8 cellular contexts compared by ENCODE assay signal in the genomic region with DNA sequence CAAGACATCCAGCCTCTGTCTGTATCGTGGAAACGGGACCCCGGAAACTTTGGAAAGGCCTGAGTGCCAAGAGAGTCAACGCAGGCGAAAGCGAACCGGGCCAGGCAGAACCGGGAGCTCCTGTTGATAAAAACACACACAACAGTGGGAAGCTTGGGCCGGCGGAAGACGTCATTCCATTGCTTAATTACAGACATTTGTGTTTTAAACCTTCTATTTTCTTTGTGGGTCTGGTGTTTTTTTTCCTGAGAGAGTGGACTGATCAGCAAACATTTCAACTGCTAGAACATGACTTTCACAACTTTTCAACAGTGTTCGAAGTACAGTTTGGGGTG. TPM values are rescaled to one million over a fixed set of nuclear protein-coding genes. Genes with fewer than 3 reads are reported as not detected.
DNase-seq lines count a peak whose midpoint lies in the region; ATAC-seq, FAIRE-seq and TF ChIP-seq lines count a peak whose summit lies in the region.

No MANE protein-coding gene starts in this region.

- TF ChIP-seq CTCF in GM12865 (IDR thresholded peaks at IDR 0.05; ENCODE audit: insufficient read depth, low read depth, low read length, missing control alignments) (no peak), right atrium auricular region (IDR thresholded peaks at IDR 0.05) (no peak), sigmoid colon (IDR thresholded peaks at IDR 0.05) (no peak), OCI-LY7 (conservative IDR thresholded peaks at IDR 0.05; ENCODE audit: low read length) (no peak)
- TF ChIP-seq CTCF in activated CD8-positive, alpha-beta T cell treated with anti-CD3 and anti-CD28 coated beads for 36 hours (IDR thresholded peaks at IDR 0.05), result no peak

- peak overlapping the region; percentile 82 for H3K4me3 Mint-ChIP-seq in activated CD8-positive, alpha-beta T cell treated with anti-CD3 and anti-CD28 coated beads for 36 hours

- H3K4me2 ChIP-seq in OCI-LY7 (ENCODE audit: low read length), result no peak overlapping the region

- WGBS in sigmoid colon, 2 donors, result 9 to 14% methylated on average over 12 of the region's 12 CpGs

- peaks cover 6% of the 10 kb centered on the region for H3K36me3 Mint-ChIP-seq in activated CD8-positive, alpha-beta T cell treated with anti-CD3 and anti-CD28 coated beads for 36 hours (ENCODE audit: low read depth)

- no TSS peak for BruUV-seq in OCI-LY7 (replicated peaks; lab: Mats Ljungman, UMichigan)

- no peak for DNase-seq in GM12865 (ENCODE audit: low read depth)
- no peak for DNase-seq in activated CD8-positive, alpha-beta T cell treated with anti-CD3 and anti-CD28 coated beads for 36 hours
- DNase-seq in right atrium auricular region (ENCODE audit: low spot score), result peak; percentile 76
- peak; percentile 82 for DNase-seq in sigmoid colon
- no peak for DNase-seq in GM12892 (ENCODE audit: insufficient read length)
- DNase-seq in OCI-LY7 (ENCODE audit: low spot score), result no peak
- DNase-seq in NCI-H2107 (lab: John Stamatoyannopoulos, UW), result no peak

- H3K27me3 Mint-ChIP-seq in activated CD8-positive, alpha-beta T cell treated with anti-CD3 and anti-CD28 coated beads for 36 hours, result no peaks in the 10 kb centered on the region

- H3K4me1 ChIP-seq in right atrium auricular region (peaks cover 0 to 18% of the 10 kb centered on the region in 2 donors), sigmoid colon (peaks cover 0 to 20% (median 14%) of the 10 kb centered on the region in 4 donors), OCI-LY7 (ENCODE audit: insufficient read depth, low read length, poor library complexity, severe bottlenecking) (peaks cover 2% of the 10 kb centered on the region)

- no peak for TF ChIP-seq POLR2A in sigmoid colon (IDR thresholded peaks at IDR 0.05)
- TF ChIP-seq POLR2A in GM12892 (IDR thresholded peaks at IDR 0.05; ENCODE audit: low read depth, low read length), result no peak

- FAIRE-seq in GM12892 (lab: Jason Lieb, UNC), result no peak

- H3K9me2 ChIP-seq in OCI-LY7 (ENCODE audit: insufficient read depth, low read length), result no peaks in the 10 kb centered on the region

- no peaks in the 10 kb centered on the region for H4K20me1 ChIP-seq in OCI-LY7 (ENCODE audit: insufficient read depth, low read length)

- TF ChIP-seq EP300 in sigmoid colon (IDR thresholded peaks at IDR 0.05), result no peak

- no peak for ATAC-seq in activated CD8-positive, alpha-beta T cell treated with anti-CD3 and anti-CD28 coated beads for 36 hours
- ATAC-seq in GM21528 (IDR thresholded peaks at IDR 0.05; ENCODE audit: low FRiP score, unreplicated experiment), result no peak

- H3K79me2 ChIP-seq in OCI-LY7 (ENCODE audit: insufficient read depth, low read depth, low read length), result no peaks in the 10 kb centered on the region

- H3K4me3 ChIP-seq in GM12865 (ENCODE audit: low read depth, low read length), result peak overlapping the region; percentile 96
- peak overlapping the region; percentile 55 to 64 for H3K4me3 ChIP-seq in right atrium auricular region
- H3K4me3 ChIP-seq in sigmoid colon, result peak overlapping the region; percentile 33 to 64 (median 56)
- no peak overlapping the region for H3K4me3 ChIP-seq in OCI-LY7 (ENCODE audit: low read depth, low read length, poor library complexity, severe bottlenecking)

- H3K27ac Mint-ChIP-seq in activated CD8-positive, alpha-beta T cell treated with anti-CD3 and anti-CD28 coated beads for 36 hours, result peak overlapping the region; percentile 93

- H3K9me3 Mint-ChIP-seq in activated CD8-positive, alpha-beta T cell treated with anti-CD3 and anti-CD28 coated beads for 36 hours, result peaks cover 2% of the 10 kb centered on the region

- no peaks in the 10 kb centered on the region for H3K36me3 ChIP-seq in right atrium auricular region
- no peaks in the 10 kb centered on the region for H3K36me3 ChIP-seq in sigmoid colon
- no peaks in the 10 kb centered on the region for H3K36me3 ChIP-seq in OCI-LY7 (ENCODE audit: insufficient read depth, low read length)

- POLR2A ChIA-PET in activated CD8-positive, alpha-beta T cell treated with anti-CD3 and anti-CD28 coated beads for 36 hours (lab: Charles Lee), result interaction anchor here (0.6 to 29.4 kb wide), 5 partner anchors 8 to 98 kb away, joined by 3 to 960 read pairs (median 4); a partner anchor contains a TSS
- POLR2A ChIA-PET in OCI-LY7 (lab: Charles Lee), result no interaction called here

- H3K9me3 ChIP-seq in right atrium auricular region (no peaks in the 10 kb centered on the region), sigmoid colon (no peaks in the 10 kb centered on the region), OCI-LY7 (ENCODE audit: low read length) (no peaks in the 10 kb centered on the region)

- H3K27me3 ChIP-seq in right atrium auricular region, result no peaks in the 10 kb centered on the region
- peaks cover 0 to 12% (median 12%) of the 10 kb centered on the region in 3 donors for H3K27me3 ChIP-seq in sigmoid colon

- H3K4me1 Mint-ChIP-seq in activated CD8-positive, alpha-beta T cell treated with anti-CD3 and anti-CD28 coated beads for 36 hours (ENCODE audit: low read depth), result peaks cover 62% of the 10 kb centered on the region

- intact Hi-C loops in activated CD8-positive, alpha-beta T cell treated with anti-CD3 and anti-CD28 coated beads for 36 hours (cut with micrococcal nuclease), result loop anchor here (5.0 kb wide), 1 partner anchor 44 kb away; no protein-coding TSS in a partner anchor
- intact Hi-C loops in sigmoid colon (cut with DNase I), result no loop called here
- intact Hi-C loops in OCI-LY7 (cut with micrococcal nuclease; ENCODE audit: unreplicated experiment), result no loop called here

- no peak overlapping the region for H2AFZ ChIP-seq in OCI-LY7 (ENCODE audit: low read length)

- peak overlapping the region; percentile 61 to 70 for H3K27ac ChIP-seq in right atrium auricular region
- peak overlapping the region in 3 of 4 donors; percentile 41 to 69 (median 50) for H3K27ac ChIP-seq in sigmoid colon
- H3K27ac ChIP-seq in OCI-LY7 (ENCODE audit: low read depth, low read length, poor library complexity, severe bottlenecking), result no peak overlapping the region

- CTCF ChIA-PET in activated CD8-positive, alpha-beta T cell treated with anti-CD3 and anti-CD28 coated beads for 36 hours (lab: Charles Lee), result no interaction called here
- CTCF ChIA-PET in OCI-LY7 (lab: Charles Lee; ENCODE audit: unreplicated experiment), result no interaction called here

RNA-seq across cellular contexts. Expression of a gene that starts 0.9 kb away (rescaled TPM):
- 10 to 100 TPM; 37.2 to 44.5 TPM for total RNA-seq in activated CD8-positive, alpha-beta T cell treated with anti-CD3 and anti-CD28 coated beads for 36 hours
- total RNA-seq in right atrium auricular region, result 10 to 100 TPM in 1 of 2 donors, 1 to 10 TPM in 1; 9.5 to 13.0 TPM
- total RNA-seq in sigmoid colon, result 1 to 10 TPM; 3.1 to 9.1 (median 4.5) TPM
- polyA plus RNA-seq in sigmoid colon, result 10 to 100 TPM in 2 of 3 donors, 1 to 10 TPM in 1; 6.0 to 29.5 (median 10.9) TPM
- polyA plus RNA-seq in GM12892 (2012; ENCODE audit: missing spikeins), result 4.6 TPM
- 0.21 and 0.28 TPM in 2 replicates for total RNA-seq in OCI-LY7 (2014; rRNA removed; shearing (Covaris generic))
- 0.70 and 1.3 TPM in 2 replicates for total RNA-seq in OCI-LY7 (2022)

RNA-seq across cellular contexts. Expression of a gene that starts 24.0 kb away (rescaled TPM):
- 100 to 1,000 TPM; 267 to 270 TPM for total RNA-seq in activated CD8-positive, alpha-beta T cell treated with anti-CD3 and anti-CD28 coated beads for 36 hours
- total RNA-seq in right atrium auricular region (1 to 10 TPM; 8.4 to 9.7 TPM), sigmoid colon (10 to 100 TPM in 1 of 4 donors, 1 to 10 TPM in 3; 3.9 to 11.8 (median 6.5) TPM), OCI-LY7 (2022) (238 and 305 TPM in 2 replicates)
- polyA plus RNA-seq in sigmoid colon, result 100 to 1,000 TPM in 1 of 3 donors, 10 to 100 TPM in 2; 56.0 to 105 (median 98.7) TPM
- 48.7 TPM for polyA plus RNA-seq in GM12892 (2012; ENCODE audit: missing spikeins)
- total RNA-seq in OCI-LY7 (2014; rRNA removed; shearing (Covaris generic)), result 70.9 and 86.4 TPM in 2 replicates

Comparison
In these comparisons a context has a peak if more than half of its experiments do, and no peak if none do; other contexts are left out.
1. DNase-seq: peak in right atrium auricular region (single experiment) and sigmoid colon (single experiment); none in GM12865 (single experiment), activated CD8-positive, alpha-beta T cell treated with anti-CD3 and anti-CD28 coated beads for 36 hours (single experiment), GM12892 (single experiment), OCI-LY7 (single experiment) and NCI-H2107 (single experiment).
2. RNA of a gene that starts 24.0 kb away (total RNA-seq): 267 to 270 TPM in activated CD8-positive, alpha-beta T cell treated with anti-CD3 and anti-CD28 coated beads for 36 hours and 70.9 to 305 TPM in OCI-LY7; 8.4 to 9.7 TPM in right atrium auricular region and 3.9 to 11.8 TPM in sigmoid colon; every median in the first group is over 4 times any median in the second.